8 cellular contexts compared by ENCODE assay signal in the genomic region with DNA sequence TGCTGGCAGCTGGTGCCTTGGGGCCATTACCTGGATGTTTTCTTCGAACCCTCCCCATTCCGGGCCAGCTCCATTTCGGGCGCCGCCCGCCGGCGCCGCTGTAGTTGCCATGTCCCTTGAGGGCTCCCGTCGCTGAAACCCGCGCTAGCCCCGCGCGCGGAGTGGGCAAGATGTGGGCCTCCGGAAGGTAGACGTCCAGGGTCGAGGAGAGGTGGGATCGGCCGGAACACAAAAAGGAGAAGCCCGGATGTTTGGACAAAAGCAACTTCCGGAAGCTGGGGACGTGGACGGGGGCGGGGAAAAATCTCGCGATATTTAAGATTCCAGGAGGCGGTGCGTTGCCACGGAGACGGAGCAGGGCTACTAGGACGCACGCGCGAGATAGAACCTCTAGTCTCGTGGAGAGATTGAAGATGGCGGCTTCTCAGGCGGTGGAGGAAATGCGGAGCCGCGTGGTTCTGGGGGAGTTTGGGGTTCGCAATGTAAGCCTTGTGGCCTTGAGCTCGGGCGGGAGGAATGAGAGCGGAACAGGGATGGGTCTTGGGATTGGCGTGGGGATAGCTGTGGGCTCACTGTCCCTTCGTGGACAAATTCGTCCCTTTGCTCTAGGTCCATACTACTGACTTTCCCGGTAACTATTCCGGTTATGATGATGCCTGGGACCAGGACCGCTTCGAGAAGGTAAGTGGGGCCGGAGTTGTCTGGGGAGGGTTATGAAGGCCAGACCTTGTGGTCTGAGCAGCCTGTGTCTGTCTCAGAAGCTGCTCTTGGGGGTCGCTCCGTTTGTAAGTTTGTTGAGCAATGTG. TPM values are rescaled to one million over a fixed set of nuclear protein-coding genes. Genes with fewer than 3 reads are reported as not detected.
A peak's percentile ranks its signal among the peaks of the same experiment; 100 is the strongest.
DNase-seq lines count a peak whose midpoint lies in the region; ATAC-seq, FAIRE-seq and TF ChIP-seq lines count a peak whose summit lies in the region.

A gene with protein sequence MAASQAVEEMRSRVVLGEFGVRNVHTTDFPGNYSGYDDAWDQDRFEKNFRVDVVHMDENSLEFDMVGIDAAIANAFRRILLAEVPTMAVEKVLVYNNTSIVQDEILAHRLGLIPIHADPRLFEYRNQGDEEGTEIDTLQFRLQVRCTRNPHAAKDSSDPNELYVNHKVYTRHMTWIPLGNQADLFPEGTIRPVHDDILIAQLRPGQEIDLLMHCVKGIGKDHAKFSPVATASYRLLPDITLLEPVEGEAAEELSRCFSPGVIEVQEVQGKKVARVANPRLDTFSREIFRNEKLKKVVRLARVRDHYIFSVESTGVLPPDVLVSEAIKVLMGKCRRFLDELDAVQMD (plus strand): TSS at position 393 of the 806 bp plus-strand sequence. CDS start 21 bp downstream, at position 414.
A gene (minus strand): TSS at position 230 of the 806 bp plus-strand sequence. CDS start 119 bp downstream, at position 111.

- TF ChIP-seq CTCF in brain (conservative IDR thresholded peaks at IDR 0.05), result no peak

- H3K4me1 Mint-ChIP-seq in brain, result peaks cover 37% of the 10 kb centered on the region

- H3K36me3 Mint-ChIP-seq in brain, result peaks cover 38% of the 10 kb centered on the region

- H3K4me1 ChIP-seq in iPS DF 6.9 (ENCODE audit: control insufficient read depth, insufficient read depth, low read length), result peaks cover 2% of the 10 kb centered on the region; the same call in 1 of the 2 replicates

- peaks cover 39% of the 10 kb centered on the region for H3K36me3 ChIP-seq in iPS DF 6.9 (ENCODE audit: control insufficient read depth, insufficient read depth, low read length)

- no peaks in the 10 kb centered on the region for H3K9me3 Mint-ChIP-seq in brain

- peak; percentile 98 for DNase-seq in A172 (ENCODE audit: low spot score)
- DNase-seq in NCI-H2107 treated with DMSO at 0.1 percent for 48 hours (lab: John Stamatoyannopoulos, UW; ENCODE audit: unreplicated experiment), result peak; percentile 89
- DNase-seq in iPS DF 6.9 (ENCODE audit: low read depth, low spot score), result peak; percentile 93
- DNase-seq in skeletal muscle cell (ENCODE audit: low read depth), result peak; percentile 87

- no peak within 1 kb of the TSS for H3K27ac Mint-ChIP-seq in brain

- peaks cover 6% of the 10 kb centered on the region for H3K27me3 Mint-ChIP-seq in brain

- no peak within 1 kb of the TSS for H3K4me3 Mint-ChIP-seq in brain

- FAIRE-seq in TTC549 (lab: Jason Lieb, UNC), result peak; percentile 77

- no peak within 1 kb of the TSS for H3K27ac ChIP-seq in iPS DF 6.9 (ENCODE audit: low read length)

- H3K4me3 ChIP-seq in iPS DF 6.9 (ENCODE audit: low read length) (peak within 1 kb of the TSS; percentile 98), skeletal muscle cell (ENCODE audit: low read depth, low read length) (peak within 1 kb of the TSS; percentile 99)

- no peaks in the 10 kb centered on the region for H3K27me3 ChIP-seq in iPS DF 6.9 (ENCODE audit: control insufficient read depth, insufficient read depth, low read length)

- peak; percentile 87 for TF ChIP-seq POLR2A in GM18526 (IDR thresholded peaks at IDR 0.05; ENCODE audit: extremely low read depth, insufficient read length)

- no CpG with 5 or more reads among the region's 57 CpGs for WGBS in iPS DF 6.9 (ENCODE audit: insufficient coverage, insufficient read length)

- ATAC-seq in HG03066 (IDR thresholded peaks at IDR 0.05; ENCODE audit: low read depth, unreplicated experiment), result peak; percentile 84

- H3K9me3 ChIP-seq in iPS DF 6.9 (ENCODE audit: control insufficient read depth, insufficient read depth, low read length), result no peaks in the 10 kb centered on the region

RNA-seq across cellular contexts. Expression of the first gene that starts in this region (rescaled TPM):
- 46.0 and 50.1 TPM in 2 replicates for total RNA-seq in A172 (2014; rRNA removed; shearing (Covaris generic))
- polyA plus RNA-seq in brain (ENCODE audit: insufficient read depth, low read depth, low replicate concordance), result 29.6 TPM

RNA-seq across cellular contexts. Expression of the second gene that starts in this region (rescaled TPM):
- total RNA-seq in A172 (2014; rRNA removed; shearing (Covaris generic)), result 122 and 155 TPM in 2 replicates
- 279 TPM for polyA plus RNA-seq in brain (ENCODE audit: insufficient read depth, low read depth, low replicate concordance)
